Comparison of ENCODE assay signal across 9 cellular contexts in the genomic region with DNA sequence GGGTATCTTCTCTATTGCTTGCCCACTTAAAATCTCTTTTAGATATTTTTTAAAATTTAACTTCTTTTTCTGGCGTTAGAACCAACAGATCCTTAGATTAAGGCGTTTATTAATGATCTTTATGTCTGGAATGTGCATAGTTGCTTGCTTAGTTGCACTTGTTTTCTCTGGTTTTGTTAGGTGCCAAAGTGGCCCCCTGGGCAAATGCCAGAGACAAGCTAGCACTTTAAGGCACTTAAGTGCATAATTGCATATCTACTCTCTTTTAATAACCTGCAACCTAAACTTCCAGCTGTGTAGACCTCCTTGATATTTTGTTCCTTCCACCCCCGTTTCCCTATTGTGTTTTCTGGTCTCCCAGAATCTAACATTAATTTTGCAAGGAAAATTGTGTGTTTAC. TPM values are rescaled to one million over a fixed set of nuclear protein-coding genes. Genes with fewer than 3 reads are reported as not detected.
DNase-seq lines count a peak whose midpoint lies in the region; ATAC-seq and TF ChIP-seq lines count a peak whose summit lies in the region.
"Had no signal": no experiment of that assay in that cellular context is flagged by ENCODE, and none has a peak within 500 bp of the region (broad histone marks: within the 10 kb centered on the region; RNA-seq: fewer than 3 reads in every experiment).

No MANE protein-coding gene starts in this region.

- TF ChIP-seq CTCF in WTC11 (IDR thresholded peaks at IDR 0.05) = no peak

- H3K4me3 ChIP-seq in iPS-15b (ENCODE audit: low read depth, low read length) = peak overlapping the region; percentile 86
- peak overlapping the region; percentile 13 to 57 for H3K4me3 ChIP-seq in stomach smooth muscle (ENCODE audit: low read length in 2 of 2)

- H3K36me3 ChIP-seq in iPS-15b (ENCODE audit: control insufficient read depth, insufficient read depth, low read length) (peaks cover 51% of the 10 kb centered on the region), stomach smooth muscle (ENCODE audit: control insufficient read depth in 2 of 2, insufficient read depth in 2 of 2, low read length in 2 of 2) (peaks cover 45 to 46% of the 10 kb centered on the region in 2 donors)

- no peak overlapping the region for H3K27ac Mint-ChIP-seq in activated CD8-positive, alpha-beta memory T cell treated with anti-CD3 and anti-CD28 coated beads, Interleukin-2, amount 10 ng/mL, durations not matched to agents 7 days and 5 days
- peak overlapping the region; percentile 18 for H3K27ac Mint-ChIP-seq in WTC11
- H3K27ac Mint-ChIP-seq: dendritic cell treated with granulocyte-macrophage colony-stimulating factor and Interleukin-4, amounts not matched to agents 40 ng/mL and 50 ng/mL, for 4 days had no signal

- POLR2A ChIA-PET in WTC11 (lab: Charles Lee) = no interaction called here

- H3K4me1 ChIP-seq in iPS-15b (ENCODE audit: control insufficient read depth, insufficient read depth, low read length) (peaks cover 11% of the 10 kb centered on the region), stomach smooth muscle (ENCODE audit: control insufficient read depth, insufficient read depth, low read length) (peaks cover 82% of the 10 kb centered on the region)

- no peaks in the 10 kb centered on the region for H3K9me3 Mint-ChIP-seq in activated CD8-positive, alpha-beta memory T cell treated with anti-CD3 and anti-CD28 coated beads, Interleukin-2, amount 10 ng/mL, durations not matched to agents 7 days and 5 days (ENCODE audit: low read depth)
- no peaks in the 10 kb centered on the region for H3K9me3 Mint-ChIP-seq in WTC11
- H3K9me3 Mint-ChIP-seq: dendritic cell treated with granulocyte-macrophage colony-stimulating factor and Interleukin-4, amounts not matched to agents 40 ng/mL and 50 ng/mL, for 4 days had no signal

- DNase-seq in activated CD8-positive, alpha-beta memory T cell treated with anti-CD3 and anti-CD28 coated beads, Interleukin-2, amount 10 ng/mL, durations not matched to agents 7 days and 5 days = no peak
- no peak for DNase-seq in activated CD8-positive, alpha-beta memory T cell treated with anti-CD3 and anti-CD28 coated beads, Interleukin-2, amount 50 U/mL, for 48 hours
- DNase-seq in WTC11 (ENCODE audit: low spot score) = no peak
- DNase-seq in stimulated activated naive CD4-positive, alpha-beta T cell (lab: John Stamatoyannopoulos, UW) = no peak

- ATAC-seq in activated CD8-positive, alpha-beta memory T cell treated with anti-CD3 and anti-CD28 coated beads, Interleukin-2, amount 10 ng/mL, durations not matched to agents 7 days and 5 days = no peak
- ATAC-seq in WTC11 (no peak), GM18909 (IDR thresholded peaks at IDR 0.05; ENCODE audit: poor library complexity, unreplicated experiment) (no peak), HG03135 (IDR thresholded peaks at IDR 0.05; ENCODE audit: unreplicated experiment) (no peak)

- no peaks in the 10 kb centered on the region for H3K27me3 Mint-ChIP-seq in activated CD8-positive, alpha-beta memory T cell treated with anti-CD3 and anti-CD28 coated beads, Interleukin-2, amount 10 ng/mL, durations not matched to agents 7 days and 5 days
- H3K27me3 Mint-ChIP-seq in WTC11 (ENCODE audit: low read depth) = no peaks in the 10 kb centered on the region
- H3K27me3 Mint-ChIP-seq: dendritic cell treated with granulocyte-macrophage colony-stimulating factor and Interleukin-4, amounts not matched to agents 40 ng/mL and 50 ng/mL, for 4 days had no signal

- H3K27me3 ChIP-seq in iPS-15b (ENCODE audit: control insufficient read depth, insufficient read depth, low read length) (no peaks in the 10 kb centered on the region), stomach smooth muscle (ENCODE audit: control insufficient read depth in 1 of 2, insufficient read depth in 2 of 2, low read length in 2 of 2) (no peaks in the 10 kb centered on the region)

- H3K9me3 ChIP-seq in iPS-15b (ENCODE audit: control insufficient read depth, insufficient read depth, low read length) = no peaks in the 10 kb centered on the region
- no peaks in the 10 kb centered on the region for H3K9me3 ChIP-seq in stomach smooth muscle (ENCODE audit: control insufficient read depth in 2 of 2, low read length in 2 of 2)

- CTCF ChIA-PET in activated CD8-positive, alpha-beta memory T cell treated with anti-CD3 and anti-CD28 coated beads, Interleukin-2, amount 10 ng/mL, durations not matched to agents 7 days and 5 days (lab: Charles Lee) = interaction anchor here (1.3 to 1.7 kb wide), 3 partner anchors 36 to 49 kb away, joined by 3 to 5 read pairs (median 4); a partner anchor contains a TSS
- CTCF ChIA-PET in WTC11 (lab: Charles Lee) = no interaction called here

- peaks cover 84% of the 10 kb centered on the region for H3K4me1 Mint-ChIP-seq in activated CD8-positive, alpha-beta memory T cell treated with anti-CD3 and anti-CD28 coated beads, Interleukin-2, amount 10 ng/mL, durations not matched to agents 7 days and 5 days
- H3K4me1 Mint-ChIP-seq in WTC11 = peaks cover 67% of the 10 kb centered on the region

- H3K27ac ChIP-seq in stomach smooth muscle (ENCODE audit: low read length) = no peak overlapping the region

- peak overlapping the region; percentile 87 for H3K4me3 Mint-ChIP-seq in activated CD8-positive, alpha-beta memory T cell treated with anti-CD3 and anti-CD28 coated beads, Interleukin-2, amount 10 ng/mL, durations not matched to agents 7 days and 5 days
- peak overlapping the region; percentile 99 for H3K4me3 Mint-ChIP-seq in WTC11

- no peak overlapping the region for H3K9ac ChIP-seq in iPS-15b (ENCODE audit: low read depth, low read length)
- H3K9ac ChIP-seq in stomach smooth muscle (ENCODE audit: low read length in 2 of 2) = peak overlapping the region in 1 of 2 donors; percentile 25

- H3K36me3 Mint-ChIP-seq in activated CD8-positive, alpha-beta memory T cell treated with anti-CD3 and anti-CD28 coated beads, Interleukin-2, amount 10 ng/mL, durations not matched to agents 7 days and 5 days = peaks cover 76% of the 10 kb centered on the region
- peaks cover 79% of the 10 kb centered on the region for H3K36me3 Mint-ChIP-seq in WTC11

TF ChIP-seq in WTC11, 78 proteins besides CTCF, POLR2A, EP300 and RAD21:
- TF ChIP-seq SMAD4 (CRISPR knock-in tag; IDR thresholded peaks at IDR 0.05) (no peak), GRHL2 (CRISPR knock-in tag; IDR thresholded peaks at IDR 0.05; ENCODE audit: insufficient replicate concordance, severe bottlenecking) (no peak), SOX15 (CRISPR knock-in tag; IDR thresholded peaks at IDR 0.05) (no peak), TEAD4 (CRISPR knock-in tag; IDR thresholded peaks at IDR 0.05) (no peak), CREB1 (CRISPR knock-in tag; IDR thresholded peaks at IDR 0.05) (no peak), FOXP1 (CRISPR knock-in tag; IDR thresholded peaks at IDR 0.05; ENCODE audit: borderline replicate concordance) (no peak)
- TF ChIP-seq, protein P1, sequence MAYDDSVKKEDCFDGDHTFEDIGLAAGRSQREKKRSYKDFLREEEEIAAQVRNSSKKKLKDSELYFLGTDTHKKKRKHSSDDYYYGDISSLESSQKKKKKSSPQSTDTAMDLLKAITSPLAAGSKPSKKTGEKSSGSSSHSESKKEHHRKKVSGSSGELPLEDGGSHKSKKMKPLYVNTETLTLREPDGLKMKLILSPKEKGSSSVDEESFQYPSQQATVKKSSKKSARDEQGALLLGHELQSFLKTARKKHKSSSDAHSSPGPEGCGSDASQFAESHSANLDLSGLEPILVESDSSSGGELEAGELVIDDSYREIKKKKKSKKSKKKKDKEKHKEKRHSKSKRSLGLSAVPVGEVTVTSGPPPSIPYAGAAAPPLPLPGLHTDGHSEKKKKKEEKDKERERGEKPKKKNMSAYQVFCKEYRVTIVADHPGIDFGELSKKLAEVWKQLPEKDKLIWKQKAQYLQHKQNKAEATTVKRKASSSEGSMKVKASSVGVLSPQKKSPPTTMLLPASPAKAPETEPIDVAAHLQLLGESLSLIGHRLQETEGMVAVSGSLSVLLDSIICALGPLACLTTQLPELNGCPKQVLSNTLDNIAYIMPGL (CRISPR knock-in tag; IDR thresholded peaks at IDR 0.05) = no peak
- TF ChIP-seq, protein P2, sequence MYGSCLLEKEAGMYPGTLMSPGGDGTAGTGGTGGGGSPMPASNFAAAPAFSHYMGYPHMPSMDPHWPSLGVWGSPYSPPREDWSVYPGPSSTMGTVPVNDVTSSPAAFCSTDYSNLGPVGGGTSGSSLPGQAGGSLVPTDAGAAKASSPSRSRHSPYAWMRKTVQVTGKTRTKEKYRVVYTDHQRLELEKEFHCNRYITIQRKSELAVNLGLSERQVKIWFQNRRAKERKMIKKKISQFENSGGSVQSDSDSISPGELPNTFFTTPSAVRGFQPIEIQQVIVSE (CRISPR knock-in tag; IDR thresholded peaks at IDR 0.05; ENCODE audit: borderline replicate concordance) = no peak
TF ChIP-seq in WTC11: peak in this region for 0.

RNA-seq across cellular contexts. Expression of a gene that starts 3.3 kb away (rescaled TPM):
- total RNA-seq in activated CD8-positive, alpha-beta memory T cell treated with anti-CD3 and anti-CD28 coated beads, Interleukin-2, amount 10 ng/mL, durations not matched to agents 7 days and 5 days = 100 to 1,000 TPM; 111 to 119 TPM
- total RNA-seq in WTC11 (2021) = 144 to 163 TPM (median 154 TPM) in 3 replicates

RNA-seq across cellular contexts. Expression of a gene that starts 25.4 kb away (rescaled TPM):
- 100 to 1,000 TPM; 152 to 176 TPM for total RNA-seq in activated CD8-positive, alpha-beta memory T cell treated with anti-CD3 and anti-CD28 coated beads, Interleukin-2, amount 10 ng/mL, durations not matched to agents 7 days and 5 days
- total RNA-seq in WTC11 (2021) = 92.0 to 146 TPM (median 137 TPM) in 3 replicates

RNA-seq across cellular contexts. Expression of a gene that starts 35.9 kb away (rescaled TPM):
- 10 to 100 TPM; 14.7 to 20.9 TPM for total RNA-seq in activated CD8-positive, alpha-beta memory T cell treated with anti-CD3 and anti-CD28 coated beads, Interleukin-2, amount 10 ng/mL, durations not matched to agents 7 days and 5 days
- total RNA-seq in WTC11 (2021) = 14.1 to 21.3 TPM (median 20.3 TPM) in 3 replicates

RNA-seq across cellular contexts. Expression of a gene that starts 48.8 kb away (rescaled TPM):
- 10 to 100 TPM; 30.1 to 38.0 TPM for total RNA-seq in activated CD8-positive, alpha-beta memory T cell treated with anti-CD3 and anti-CD28 coated beads, Interleukin-2, amount 10 ng/mL, durations not matched to agents 7 days and 5 days
- total RNA-seq in WTC11 (2021) = 35.9 to 47.3 TPM (median 41.7 TPM) in 3 replicates

RNA-seq across cellular contexts. Expression of a gene that starts 49.0 kb away (rescaled TPM):
- total RNA-seq in activated CD8-positive, alpha-beta memory T cell treated with anti-CD3 and anti-CD28 coated beads, Interleukin-2, amount 10 ng/mL, durations not matched to agents 7 days and 5 days = under 1 TPM in 1 of 2 experiments, not detected in 1; 0.12 TPM
- total RNA-seq in WTC11 (2021) = 0.71 to 0.85 TPM (median 0.80 TPM) in 3 replicates
